Comparison of ENCODE assay signal across 9 cellular contexts in genomic region chr12:32897688-32898573, GRCh38. TPM values are rescaled to one million over a fixed set of nuclear protein-coding genes. Genes with fewer than 3 reads are reported as not detected.
A peak's percentile ranks its signal among the peaks of the same experiment; 100 is the strongest.
DNase-seq lines count a peak whose midpoint lies in the region; ATAC-seq, FAIRE-seq and TF ChIP-seq lines count a peak whose summit lies in the region.
"Had no signal": no experiment of that assay in that cellular context is flagged by ENCODE, and none has a peak within 500 bp of the region (broad histone marks: within the 10 kb centered on the region; RNA-seq: fewer than 3 reads in every experiment).

No MANE protein-coding gene starts in this region.

- H3K27ac ChIP-seq in HepG2 (ENCODE audit: extremely low read length, insufficient read depth, low read length) (peak overlapping the region; percentile 50), right lobe of liver (no peak overlapping the region), VCaP (peak overlapping the region; percentile 87), left lung (no peak overlapping the region), upper lobe of right lung (no peak overlapping the region)

- POLR2A ChIA-PET in HepG2 (lab: Yijun Ruan, JAX), result interaction anchor here (3.0 kb wide), 1 partner anchor 142 kb away, joined by 24 read pairs; the partner anchor contains the start of gene YARS2

- WGBS in HepG2 (ENCODE audit: low lambda C conversion rate), result 75% methylated on average over 10 of the region's 10 CpGs
- 87% methylated on average over 10 of the region's 10 CpGs for WGBS in right lobe of liver (ENCODE audit: insufficient coverage, low coverage, low lambda C conversion rate, missing lambda C conversion rate)

- FAIRE-seq in HepG2 (lab: Jason Lieb, UNC) (no peak), GM12892 (lab: Jason Lieb, UNC) (no peak)

- no peak overlapping the region for H2AFZ ChIP-seq in HepG2 (ENCODE audit: low read length)

- no peak for TF ChIP-seq EP300 in HepG2 (IDR thresholded peaks at IDR 0.05; ENCODE audit: low read depth in 2 of 2, low read length in 2 of 2)
- no peak for TF ChIP-seq EP300 in HepG2 (CRISPR knock-in tag; IDR thresholded peaks at IDR 0.05; ENCODE audit: borderline replicate concordance)

- H3K4me3 ChIP-seq in HepG2 (replicated peaks in 1 of 3; ENCODE audit: insufficient read depth in 1 of 3, low read depth in 2 of 3, low read length in 3 of 3) (peak overlapping the region; percentile 62 to 93 (median 78); a peak in 5 of 6 replicates), right lobe of liver (no peak overlapping the region), left lung (no peak overlapping the region), upper lobe of right lung (no peak overlapping the region)

- intact Hi-C loops in HepG2 (cut with micrococcal nuclease; ENCODE audit: unreplicated experiment) (loop anchor here (2.0 to 5.0 kb wide), 2 partner anchors 21 to 41 kb away; no protein-coding TSS in a partner anchor), right lobe of liver (cut with DNase I) (no loop called here), left lung (cut with DNase I) (no loop called here), upper lobe of right lung (cut with DNase I) (no loop called here)

- H3K9me3 ChIP-seq in HepG2 (ENCODE audit: low read length) (no peaks in the 10 kb centered on the region), right lobe of liver (no peaks in the 10 kb centered on the region), left lung (no peaks in the 10 kb centered on the region), upper lobe of right lung (no peaks in the 10 kb centered on the region)

- TF ChIP-seq RAD21 in HepG2 (CRISPR knock-in tag; IDR thresholded peaks at IDR 0.05), result no peak

- CTCF ChIA-PET in HepG2 (lab: Yijun Ruan, JAX; ENCODE audit: low intra/inter-chr PET ratio, low total read pairs), result no interaction called here

- peaks cover 65% of the 10 kb centered on the region for H3K4me1 ChIP-seq in HepG2 (ENCODE audit: insufficient read depth, low read length)
- peaks cover 0 to 39% (median 15%) of the 10 kb centered on the region in 4 donors for H3K4me1 ChIP-seq in right lobe of liver
- H3K4me1 ChIP-seq in left lung, result peaks cover 0 to 39% of the 10 kb centered on the region in 2 donors
- H3K4me1 ChIP-seq in upper lobe of right lung, result peaks cover 18% of the 10 kb centered on the region

- BruUV-seq in HepG2 (replicated peaks; lab: Mats Ljungman, UMichigan), result no TSS peak

- H3K27me3 ChIP-seq in HepG2 (ENCODE audit: control insufficient read depth in 1 of 2, insufficient read depth in 2 of 2, low read length in 2 of 2) (no peaks in the 10 kb centered on the region), right lobe of liver (no peaks in the 10 kb centered on the region), left lung (peaks cover 31 to 66% of the 10 kb centered on the region in 2 donors), upper lobe of right lung (peaks cover 31% of the 10 kb centered on the region)

- TF ChIP-seq CTCF in HepG2 (CRISPR knock-in tag; IDR thresholded peaks at IDR 0.05) (no peak), right lobe of liver (IDR thresholded peaks at IDR 0.05) (no peak), VCaP (conservative IDR thresholded peaks at IDR 0.05) (no peak), left lung (IDR thresholded peaks at IDR 0.05) (no peak), upper lobe of right lung (IDR thresholded peaks at IDR 0.05) (no peak)

- no peaks in the 10 kb centered on the region; a peak in 1 of 5 replicates for H3K36me3 ChIP-seq in HepG2 (replicated peaks in 1 of 2; ENCODE audit: control insufficient read depth in 1 of 2, insufficient read depth in 2 of 2, low read length in 2 of 2)
- H3K36me3 ChIP-seq in right lobe of liver, result no peaks in the 10 kb centered on the region
- no peaks in the 10 kb centered on the region for H3K36me3 ChIP-seq in left lung
- no peaks in the 10 kb centered on the region for H3K36me3 ChIP-seq in upper lobe of right lung

- H3K9ac ChIP-seq in HepG2 (ENCODE audit: insufficient read depth, low read depth, low read length), result peak overlapping the region; percentile 67

- peaks cover 25% of the 10 kb centered on the region for H3K79me2 ChIP-seq in HepG2 (ENCODE audit: insufficient read depth, low read length)

- no peaks in the 10 kb centered on the region for H4K20me1 ChIP-seq in HepG2 (ENCODE audit: insufficient read depth, low read length)

- no peak for DNase-seq in HepG2 (ENCODE audit: low spot score)
- no peak for DNase-seq in right lobe of liver
- no peak for DNase-seq in left lung
- DNase-seq in upper lobe of right lung, result no peak
- no peak for DNase-seq in GM12892 (ENCODE audit: insufficient read length)
- DNase-seq in NCI-H2196 treated with DMSO at 0.1 percent for 48 hours (lab: John Stamatoyannopoulos, UW; ENCODE audit: unreplicated experiment), result no peak
- no peak for DNase-seq in ACHN
- DNase-seq: Kasumi-1 had no signal

- TF ChIP-seq POLR2A in HepG2 (IDR thresholded peaks at IDR 0.05; ENCODE audit: insufficient read depth in 1 of 2, low read depth in 2 of 2, low read length in 2 of 2) (no peak), right lobe of liver (IDR thresholded peaks at IDR 0.05) (no peak), GM12892 (IDR thresholded peaks at IDR 0.05; ENCODE audit: low read depth, low read length) (no peak)

- ATAC-seq in HepG2 (no peak), right lobe of liver (no peak), left lung (peak; percentile 61), upper lobe of right lung (peak; percentile 5)

- peak overlapping the region; percentile 83 for H3K4me2 ChIP-seq in HepG2 (ENCODE audit: low read depth, low read length)

- in situ Hi-C loops in HepG2 (cut with HindIII; ENCODE audit: extremely low pct_ligation_motif_present, low pct_unique_long_range_greater_than_20kb) (no loop called here), ACHN (cut with HindIII; ENCODE audit: low pct_ligation_motif_present, low pct_unique_long_range_greater_than_20kb, low sequenced_read_pairs) (no loop called here)

TF ChIP-seq in HepG2, 621 proteins besides CTCF, POLR2A, EP300 and RAD21:
- TF ChIP-seq, protein P1, sequence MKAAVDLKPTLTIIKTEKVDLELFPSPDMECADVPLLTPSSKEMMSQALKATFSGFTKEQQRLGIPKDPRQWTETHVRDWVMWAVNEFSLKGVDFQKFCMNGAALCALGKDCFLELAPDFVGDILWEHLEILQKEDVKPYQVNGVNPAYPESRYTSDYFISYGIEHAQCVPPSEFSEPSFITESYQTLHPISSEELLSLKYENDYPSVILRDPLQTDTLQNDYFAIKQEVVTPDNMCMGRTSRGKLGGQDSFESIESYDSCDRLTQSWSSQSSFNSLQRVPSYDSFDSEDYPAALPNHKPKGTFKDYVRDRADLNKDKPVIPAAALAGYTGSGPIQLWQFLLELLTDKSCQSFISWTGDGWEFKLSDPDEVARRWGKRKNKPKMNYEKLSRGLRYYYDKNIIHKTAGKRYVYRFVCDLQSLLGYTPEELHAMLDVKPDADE (CRISPR knock-in tag; IDR thresholded peaks at IDR 0.05), result no peak
- TF ChIP-seq ZBTB38 (CRISPR knock-in tag; IDR thresholded peaks at IDR 0.05), result 0 out of 2 replicates have a peak, but pooled peaks have one; percentile 35

RNA-seq across cellular contexts. Expression of gene PKP2, which starts 1.4 kb away (rescaled TPM):
- total RNA-seq in HepG2 (2016; rRNA removed; fragmentation: Illumina TruSeq; extraction: Trizol), result 25.3 and 27.5 TPM in 2 replicates
- 4.7 and 5.4 TPM in 2 replicates for total RNA-seq in HepG2 (2016; cell fraction: cytosol; rRNA removed; fragmentation: Illumina TruSeq; extraction: Trizol; ENCODE audit: low read depth)
- 25.1 and 27.8 TPM in 2 replicates for total RNA-seq in HepG2 (2016; cell fraction: insoluble cytoplasmic fraction; rRNA removed; fragmentation: Illumina TruSeq; extraction: Trizol)
- 13.0 and 15.4 TPM in 2 replicates for total RNA-seq in HepG2 (2016; cell fraction: membrane; rRNA removed; fragmentation: Illumina TruSeq; extraction: Trizol)
- 33.3 and 34.1 TPM in 2 replicates for total RNA-seq in HepG2 (2016; cell fraction: nucleus; rRNA removed; fragmentation: Illumina TruSeq; extraction: Trizol)
- 11.5 and 15.1 TPM in 2 replicates for polyA plus RNA-seq in HepG2 (2011; rRNA removed)
- 10.5 and 12.5 TPM in 2 replicates for polyA plus RNA-seq in HepG2 (2011; cell fraction: cytosol; rRNA removed)
- polyA plus RNA-seq in HepG2 (2011; cell fraction: nucleus; rRNA removed), result 10.5 and 14.0 TPM in 2 replicates
- polyA plus RNA-seq in HepG2 (2012), result 8.6 and 13.0 TPM in 2 replicates
- 3.6 and 4.0 TPM in 2 replicates for polyA plus RNA-seq in HepG2 (2016; cell fraction: cytosol; fragmentation: Illumina TruSeq; extraction: Trizol; ENCODE audit: low read depth)
- 29.1 and 36.7 TPM in 2 replicates for polyA plus RNA-seq in HepG2 (2016; cell fraction: insoluble cytoplasmic fraction; fragmentation: Illumina TruSeq; extraction: Trizol; ENCODE audit: low read depth)
- 8.6 and 9.7 TPM in 2 replicates for polyA plus RNA-seq in HepG2 (2016; cell fraction: membrane; fragmentation: Illumina TruSeq; extraction: Trizol; ENCODE audit: low read depth)
- polyA plus RNA-seq in HepG2 (2016; cell fraction: nucleus; fragmentation: Illumina TruSeq; extraction: Trizol; ENCODE audit: insufficient read depth, low read depth), result 20.5 and 26.3 TPM in 2 replicates
- polyA minus RNA-seq in HepG2 (2011; rRNA and poly(A)+ RNA removed; ENCODE audit: low replicate concordance), result 10.4 and 30.2 TPM in 2 replicates
- polyA minus RNA-seq in HepG2 (2011; cell fraction: cytosol; rRNA and poly(A)+ RNA removed), result 14.1 and 17.4 TPM in 2 replicates
- polyA minus RNA-seq in HepG2 (2011; cell fraction: nucleus; rRNA and poly(A)+ RNA removed), result 57.2 and 60.5 TPM in 2 replicates
- 10 to 100 TPM; 17.2 to 54.7 (median 23.8) TPM for total RNA-seq in right lobe of liver
- 1 to 10 TPM; 1.5 to 2.2 TPM for total RNA-seq in left lung
- total RNA-seq in upper lobe of right lung, result 1.9 TPM
- 0.13 TPM for polyA plus RNA-seq in GM12892 (2012; ENCODE audit: missing spikeins)

Comparison
In these comparisons a context has a peak if more than half of its experiments do, and no peak if none do; other contexts are left out.
1. H3K27ac ChIP-seq: peak in HepG2 (single experiment) and VCaP (single experiment); none in right lobe of liver (0 of 3), left lung (0 of 2) and upper lobe of right lung (single experiment).
2. H3K4me3 ChIP-seq: peak in HepG2 (3 of 3); none in right lobe of liver (0 of 3), left lung (0 of 2) and upper lobe of right lung (single experiment).
3. ATAC-seq: peak in left lung (single experiment) and upper lobe of right lung (single experiment); none in HepG2 (single experiment) and right lobe of liver (0 of 4).